1 cellular context compared by ENCODE assay signal in the genomic region with DNA sequence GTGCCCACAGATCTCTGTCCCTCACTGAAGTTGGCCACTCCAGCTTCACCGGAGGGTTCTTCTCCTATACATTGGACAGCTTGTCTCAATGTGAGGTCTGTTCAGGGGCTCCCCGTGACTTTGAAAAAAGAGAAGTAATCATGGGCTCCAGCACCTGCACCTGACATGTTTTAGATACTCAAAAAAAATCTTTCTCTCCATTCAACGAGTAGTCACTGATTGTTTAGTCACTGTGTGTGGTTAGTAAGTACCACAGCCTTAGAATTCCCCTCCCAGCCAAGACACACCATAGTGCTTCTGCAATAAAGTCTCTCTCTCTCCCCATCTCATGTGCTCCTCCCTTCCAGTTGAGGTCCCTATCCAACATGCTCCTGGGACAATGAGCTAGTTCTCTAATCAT.
TF ChIP-seq lines count a peak whose summit lies in the region.

No MANE protein-coding gene starts in this region.

TF ChIP-seq in GM12878, 131 proteins besides CTCF, POLR2A, EP300 and RAD21 (continued from another document):
- TF ChIP-seq JUNB (IDR thresholded peaks at IDR 0.05) (peak; percentile 30; the same call in 1 of the 2 replicates), RUNX3 (IDR thresholded peaks at IDR 0.05; ENCODE audit: low read length) (peak; percentile 98), NR2C2 (IDR thresholded peaks at IDR 0.05; ENCODE audit: borderline replicate concordance, control insufficient read depth, insufficient read length, low read depth) (no peak), FOXM1 (IDR thresholded peaks at IDR 0.05; ENCODE audit: low read depth, low read length) (peak; percentile 85; the same call in 1 of the 2 replicates)
- TF ChIP-seq, protein P1, sequence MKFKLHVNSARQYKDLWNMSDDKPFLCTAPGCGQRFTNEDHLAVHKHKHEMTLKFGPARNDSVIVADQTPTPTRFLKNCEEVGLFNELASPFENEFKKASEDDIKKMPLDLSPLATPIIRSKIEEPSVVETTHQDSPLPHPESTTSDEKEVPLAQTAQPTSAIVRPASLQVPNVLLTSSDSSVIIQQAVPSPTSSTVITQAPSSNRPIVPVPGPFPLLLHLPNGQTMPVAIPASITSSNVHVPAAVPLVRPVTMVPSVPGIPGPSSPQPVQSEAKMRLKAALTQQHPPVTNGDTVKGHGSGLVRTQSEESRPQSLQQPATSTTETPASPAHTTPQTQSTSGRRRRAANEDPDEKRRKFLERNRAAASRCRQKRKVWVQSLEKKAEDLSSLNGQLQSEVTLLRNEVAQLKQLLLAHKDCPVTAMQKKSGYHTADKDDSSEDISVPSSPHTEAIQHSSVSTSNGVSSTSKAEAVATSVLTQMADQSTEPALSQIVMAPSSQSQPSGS (IDR thresholded peaks at IDR 0.05; ENCODE audit: low read length) = peak; percentile 74; the same call in 1 of the 2 replicates
- TF ChIP-seq, protein P2, sequence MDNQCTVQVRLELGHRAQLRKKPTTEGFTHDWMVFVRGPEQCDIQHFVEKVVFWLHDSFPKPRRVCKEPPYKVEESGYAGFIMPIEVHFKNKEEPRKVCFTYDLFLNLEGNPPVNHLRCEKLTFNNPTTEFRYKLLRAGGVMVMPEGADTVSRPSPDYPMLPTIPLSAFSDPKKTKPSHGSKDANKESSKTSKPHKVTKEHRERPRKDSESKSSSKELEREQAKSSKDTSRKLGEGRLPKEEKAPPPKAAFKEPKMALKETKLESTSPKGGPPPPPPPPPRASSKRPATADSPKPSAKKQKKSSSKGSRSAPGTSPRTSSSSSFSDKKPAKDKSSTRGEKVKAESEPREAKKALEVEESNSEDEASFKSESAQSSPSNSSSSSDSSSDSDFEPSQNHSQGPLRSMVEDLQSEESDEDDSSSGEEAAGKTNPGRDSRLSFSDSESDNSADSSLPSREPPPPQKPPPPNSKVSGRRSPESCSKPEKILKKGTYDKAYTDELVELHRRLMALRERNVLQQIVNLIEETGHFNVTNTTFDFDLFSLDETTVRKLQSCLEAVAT (IDR thresholded peaks at IDR 0.05) = peak; percentile 82
- TF ChIP-seq, protein P3, sequence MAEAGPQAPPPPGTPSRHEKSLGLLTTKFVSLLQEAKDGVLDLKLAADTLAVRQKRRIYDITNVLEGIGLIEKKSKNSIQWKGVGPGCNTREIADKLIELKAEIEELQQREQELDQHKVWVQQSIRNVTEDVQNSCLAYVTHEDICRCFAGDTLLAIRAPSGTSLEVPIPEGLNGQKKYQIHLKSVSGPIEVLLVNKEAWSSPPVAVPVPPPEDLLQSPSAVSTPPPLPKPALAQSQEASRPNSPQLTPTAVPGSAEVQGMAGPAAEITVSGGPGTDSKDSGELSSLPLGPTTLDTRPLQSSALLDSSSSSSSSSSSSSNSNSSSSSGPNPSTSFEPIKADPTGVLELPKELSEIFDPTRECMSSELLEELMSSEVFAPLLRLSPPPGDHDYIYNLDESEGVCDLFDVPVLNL (IDR thresholded peaks at IDR 0.05; ENCODE audit: low read depth, low read length) = no peak
TF ChIP-seq in GM12878: peak in this region for 44.
